8 cellular contexts compared by ENCODE assay signal in the genomic region with DNA sequence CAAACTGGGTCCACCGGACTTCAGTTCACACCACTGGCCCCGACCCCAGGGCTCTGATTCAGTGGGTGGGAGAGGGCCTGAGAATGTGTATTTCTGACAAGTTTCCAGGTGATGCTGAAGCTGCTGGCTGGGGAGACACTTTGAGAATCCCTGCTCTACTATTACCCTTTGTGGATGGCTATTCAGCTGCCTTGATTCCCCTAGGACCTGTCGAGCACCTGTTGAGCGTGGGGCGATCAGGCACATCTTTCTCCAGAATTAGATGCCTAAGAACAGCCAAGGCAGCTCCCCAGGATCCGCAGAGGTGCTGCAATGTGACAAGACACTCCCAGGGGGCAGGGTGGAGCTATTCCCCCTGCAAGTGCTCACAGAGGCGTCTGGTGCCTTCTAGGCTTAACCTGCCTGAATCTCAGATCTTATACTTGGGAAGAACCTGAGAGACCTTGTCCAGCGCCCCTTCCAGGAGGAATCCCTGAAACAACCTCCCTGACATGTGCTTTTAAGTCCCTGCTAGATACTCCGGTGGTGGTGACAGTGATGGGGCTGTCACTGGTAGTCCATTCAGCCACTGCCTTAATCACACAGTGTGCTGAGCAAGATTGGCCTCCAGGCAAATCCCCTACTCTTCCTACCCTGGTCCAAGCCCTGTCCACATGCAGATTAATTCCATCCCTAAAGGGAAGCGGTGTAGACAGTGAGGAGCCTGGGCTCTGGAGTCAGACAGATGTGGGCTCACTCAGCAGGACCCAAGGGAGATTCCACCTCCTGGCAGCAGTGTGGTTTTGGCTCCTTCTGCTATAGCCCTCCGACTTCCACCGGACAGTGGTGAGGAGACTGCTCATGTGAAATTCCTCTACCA. TPM values are rescaled to one million over a fixed set of nuclear protein-coding genes. Genes with fewer than 3 reads are reported as not detected.
DNase-seq lines count a peak whose midpoint lies in the region; ATAC-seq, FAIRE-seq and TF ChIP-seq lines count a peak whose summit lies in the region.

No MANE protein-coding gene starts in this region.

- no peaks in the 10 kb centered on the region for H3K36me3 Mint-ChIP-seq in immature natural killer cell

- H3K4me3 Mint-ChIP-seq in immature natural killer cell: no peak overlapping the region

- DNase-seq in AG08396 (ENCODE audit: low spot score) (peak; percentile 32), GM12891 (ENCODE audit: insufficient read length, low spot score) (peak; percentile 52), OCI-M1 (lab: John Stamatoyannopoulos, UW) (peak; percentile 30), glomerular visceral epithelial cell (ENCODE audit: extremely low spot score) (peak; percentile 53), immature natural killer cell (no peak), CD1c-positive myeloid dendritic cell (ENCODE audit: extremely low spot score) (no peak)

- FAIRE-seq in GM12891 (lab: Jason Lieb, UNC): no peak

- H3K9me3 Mint-ChIP-seq in immature natural killer cell: no peaks in the 10 kb centered on the region

- no peak for TF ChIP-seq POLR2A in GM12891 (IDR thresholded peaks at IDR 0.05; ENCODE audit: low read depth, low read length)

- no peak for ATAC-seq in GM21447 (IDR thresholded peaks at IDR 0.05; ENCODE audit: unreplicated experiment)
- no peak for ATAC-seq in HG02759 (IDR thresholded peaks at IDR 0.05; ENCODE audit: unreplicated experiment)

- no peak overlapping the region for H3K27ac Mint-ChIP-seq in immature natural killer cell

- H3K4me1 Mint-ChIP-seq in immature natural killer cell: no peaks in the 10 kb centered on the region

- H3K27me3 Mint-ChIP-seq in immature natural killer cell (ENCODE audit: low read depth in 3 of 3): peaks cover 0 to 6% (median 1%) of the 10 kb centered on the region in 3 donors

TF ChIP-seq in GM12891, 5 proteins besides CTCF, POLR2A, EP300 and RAD21:
- TF ChIP-seq PAX5 (IDR thresholded peaks at IDR 0.05; ENCODE audit: insufficient read depth, low read length, severe bottlenecking) (no peak), POU2F2 (IDR thresholded peaks at IDR 0.05; ENCODE audit: low read depth, low read length) (no peak), SPI1 (IDR thresholded peaks at IDR 0.05; ENCODE audit: low read depth, low read length) (no peak), TAF1 (IDR thresholded peaks at IDR 0.05; ENCODE audit: low read depth, low read length) (no peak), POLR2AphosphoS5 (IDR thresholded peaks at IDR 0.05; ENCODE audit: low read depth, low read length) (no peak)
TF ChIP-seq in GM12891: peak in this region for 0.

RNA-seq across cellular contexts. Expression of a gene that starts 43.4 kb away (rescaled TPM):
- 0.04 TPM for polyA plus RNA-seq in GM12891 (2012; ENCODE audit: low read depth, missing spikeins)
- 1 to 10 TPM in 1 of 3 donors, under 1 TPM in 1, not detected in 1; 0.34 to 1.3 TPM for polyA plus RNA-seq in immature natural killer cell

Comparison
In these comparisons a context has a peak if more than half of its experiments do, and no peak if none do; other contexts are left out.
1. DNase-seq: peak in AG08396 (single experiment), GM12891 (single experiment), OCI-M1 (single experiment) and glomerular visceral epithelial cell (single experiment); none in immature natural killer cell (0 of 3) and CD1c-positive myeloid dendritic cell (single experiment).